In genomic region chr1:46784666-46785065, GRCh38 we compare ENCODE assay signal across 23 cellular contexts. TPM values are rescaled to one million over a fixed set of nuclear protein-coding genes. Genes with fewer than 3 reads are reported as not detected.
"Had no signal": no experiment of that assay in that cellular context is flagged by ENCODE, and none has a peak within 500 bp of the region (broad histone marks: within the 10 kb centered on the region; RNA-seq: fewer than 3 reads in every experiment).

No MANE protein-coding gene starts in this region.

- DNase-seq: activated B cell treated with CpG ODN at 0.5 μM for 24 hours; activated CD4-positive, alpha-beta T cell treated with anti-CD3 and anti-CD28 coated beads for 1 hour; activated CD4-positive, alpha-beta T cell treated with anti-CD3 and anti-CD28 coated beads, Interleukin-2, amount 10 ng/mL, durations not matched to agents 24 days and 14 days; activated CD4-positive, alpha-beta T cell treated with anti-CD3 and anti-CD28 coated beads, Interleukin-2, amount 50 U/mL, for 48 hours; activated CD8-positive, alpha-beta memory T cell treated with anti-CD3 and anti-CD28 coated beads, Interleukin-2, amount 10 ng/mL, durations not matched to agents 7 days and 5 days; activated effector memory CD4-positive, alpha-beta T cell treated with Interleukin-2 at 50 U/mL for 16 hours; activated naive CD4-positive, alpha-beta T cell; activated T-cell treated with anti-CD3 and anti-CD28 coated beads, Interleukin-2, amount 50 U/mL, for 24 hours; aorta; caudate nucleus; MM.1S; NCI-H1105; NCI-H1436; NCI-H1694 treated with DMSO at 0.1 percent for 48 hours; NCI-H2029 treated with DMSO at 0.1 percent for 48 hours; NCI-H524; PC-3; SHP77 treated with DMSO at 0.1 percent for 48 hours had no signal

- H3K4me1 ChIP-seq: breast epithelium had no signal

- H3K4me1 Mint-ChIP-seq: activated B cell treated with CpG ODN at 0.5 μM for 24 hours; activated CD4-positive, alpha-beta T cell treated with anti-CD3 and anti-CD28 coated beads, Interleukin-2, amount 10 ng/mL, durations not matched to agents 24 days and 14 days; activated naive CD4-positive, alpha-beta T cell treated with anti-CD3 and anti-CD28 coated beads, Interleukin-2, amount 50 U/mL, for 24 hours had no signal

- ATAC-seq: activated CD8-positive, alpha-beta memory T cell treated with anti-CD3 and anti-CD28 coated beads, Interleukin-2, amount 10 ng/mL, durations not matched to agents 7 days and 5 days; PC-3 had no signal

- H3K27me3 ChIP-seq: breast epithelium had no signal

- H3K4me3 ChIP-seq: breast epithelium had no signal

- H3K4me3 Mint-ChIP-seq: activated B cell treated with CpG ODN at 0.5 μM for 24 hours; activated CD4-positive, alpha-beta T cell treated with anti-CD3 and anti-CD28 coated beads, Interleukin-2, amount 10 ng/mL, durations not matched to agents 24 days and 14 days; activated CD8-positive, alpha-beta memory T cell treated with anti-CD3 and anti-CD28 coated beads, Interleukin-2, amount 10 ng/mL, durations not matched to agents 7 days and 5 days; activated naive CD4-positive, alpha-beta T cell treated with anti-CD3 and anti-CD28 coated beads, Interleukin-2, amount 50 U/mL, for 24 hours; activated T-cell treated with anti-CD3 and anti-CD28 coated beads, Interleukin-2, amount 50 U/mL, for 24 hours; activated T-helper 1 cell treated with anti-CD3 and anti-CD28 coated beads, Interleukin-12 subunit alpha, Interleukin-12 subunit beta, Interleukin-2, Interleukin-4 antibody, amounts not matched to agents 30 ng/mL and 10 ng/mL and 1 ng/mL, durations not matched to agents 14 hours and 24 hours and 36 hours; T-helper 1 cell treated with Interleukin-12 subunit alpha and Interleukin-12 subunit beta and Interleukin-4 antibody, amounts not matched to agents 30 μg/mL and 1 μg/mL, for 36 hours had no signal

- H3K36me3 Mint-ChIP-seq: activated CD8-positive, alpha-beta memory T cell treated with anti-CD3 and anti-CD28 coated beads, Interleukin-2, amount 10 ng/mL, durations not matched to agents 7 days and 5 days had no signal

- H3K27ac ChIP-seq: breast epithelium had no signal

- H3K27ac Mint-ChIP-seq: activated B cell treated with CpG ODN at 0.5 μM for 24 hours; activated CD4-positive, alpha-beta T cell treated with anti-CD3 and anti-CD28 coated beads, Interleukin-2, amount 10 ng/mL, durations not matched to agents 24 days and 14 days; activated CD8-positive, alpha-beta memory T cell treated with anti-CD3 and anti-CD28 coated beads, Interleukin-2, amount 10 ng/mL, durations not matched to agents 7 days and 5 days; activated naive CD4-positive, alpha-beta T cell treated with anti-CD3 and anti-CD28 coated beads, Interleukin-2, amount 50 U/mL, for 24 hours; activated T-cell treated with anti-CD3 and anti-CD28 coated beads, Interleukin-2, amount 50 U/mL, for 24 hours; activated T-helper 1 cell treated with anti-CD3 and anti-CD28 coated beads, Interleukin-12 subunit alpha, Interleukin-12 subunit beta, Interleukin-2, Interleukin-4 antibody, amounts not matched to agents 30 ng/mL and 10 ng/mL and 1 ng/mL, durations not matched to agents 14 hours and 24 hours and 36 hours; T-helper 1 cell treated with Interleukin-12 subunit alpha and Interleukin-12 subunit beta and Interleukin-4 antibody, amounts not matched to agents 30 μg/mL and 1 μg/mL, for 36 hours had no signal

- H3K9me3 ChIP-seq: breast epithelium had no signal

- H3K36me3 ChIP-seq: breast epithelium had no signal

- H3K9me3 Mint-ChIP-seq: activated T-cell treated with anti-CD3 and anti-CD28 coated beads, Interleukin-2, amount 50 U/mL, for 24 hours had no signal

RNA-seq across cellular contexts. Expression of gene CYP4B1, which starts 14.2 kb away (rescaled TPM):
- total RNA-seq: activated B cell treated with CpG ODN at 0.5 μM for 24 hours; activated CD4-positive, alpha-beta T cell treated with anti-CD3 and anti-CD28 coated beads, Interleukin-2, amount 10 ng/mL, durations not matched to agents 24 days and 14 days; activated CD8-positive, alpha-beta memory T cell treated with anti-CD3 and anti-CD28 coated beads, Interleukin-2, amount 10 ng/mL, durations not matched to agents 7 days and 5 days; activated T-helper 1 cell treated with anti-CD3 and anti-CD28 coated beads, Interleukin-12 subunit alpha, Interleukin-12 subunit beta, Interleukin-2, Interleukin-4 antibody, amounts not matched to agents 30 ng/mL and 10 ng/mL and 1 ng/mL, durations not matched to agents 14 hours and 24 hours and 36 hours; PC-3; SK-MEL-5 had no signal
